ENCODE assay signal across 18 cellular contexts in the genomic region with DNA sequence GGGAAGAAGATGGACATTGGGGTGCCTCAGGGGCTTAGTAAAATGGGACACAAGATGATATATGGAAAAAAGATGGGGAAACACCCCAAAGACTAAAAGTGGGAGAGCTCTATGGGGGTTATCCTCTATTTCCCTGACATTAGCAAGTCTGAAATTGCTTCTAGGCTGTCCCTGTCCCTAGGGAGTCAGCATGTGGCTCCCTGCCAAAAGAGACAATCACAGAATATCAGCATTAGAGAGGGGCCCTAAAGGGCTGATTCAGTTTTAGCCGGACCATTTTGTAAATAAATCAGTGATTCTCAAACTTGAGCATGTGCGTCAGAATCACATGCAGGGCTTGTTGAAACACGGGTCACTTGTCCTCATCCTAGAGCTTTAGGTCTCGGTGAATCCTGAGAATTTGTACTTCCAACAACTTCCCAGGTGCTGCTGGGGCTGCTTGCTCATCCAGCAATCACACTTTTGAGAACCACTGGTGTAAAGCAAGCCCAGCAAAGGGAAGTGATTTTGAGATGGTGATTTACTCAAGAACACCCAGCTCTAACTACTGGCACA.
"Had no signal": no experiment of that assay in that cellular context is flagged by ENCODE, and none has a peak within 500 bp of the region (broad histone marks: within the 10 kb centered on the region; RNA-seq: fewer than 3 reads in every experiment).

No MANE protein-coding gene starts in this region.

- FAIRE-seq: colon had no signal

- ATAC-seq: activated T-helper 17 cell treated with anti-CD3 and anti-CD28 coated beads, Interleukin-2, amount 50 U/mL, for 72 hours; left lobe of liver; natural killer cell treated with Interleukin-12 subunit alpha and Interleukin-12 subunit beta and Interleukin-15 and Interleukin-18, amount 100 ng/mL, for 72 hours; stimulated activated effector memory CD8-positive, alpha-beta T cell treated with anti-CD3 and anti-CD28 coated beads, Interleukin-12 subunit alpha, Interleukin-12 subunit beta, amount 100 ng/mL, for 72 hours; T-cell had no signal

- H3K4me3 ChIP-seq: ascending aorta, heart right ventricle, transverse colon, vagina had no signal

- H3K36me3 ChIP-seq: transverse colon, vagina had no signal

- H3K9me3 ChIP-seq: ascending aorta, heart right ventricle, transverse colon, vagina had no signal

- H3K27ac ChIP-seq: ascending aorta, transverse colon, vagina had no signal

- DNase-seq: activated naive CD4-positive, alpha-beta T cell treated with Interleukin-2 at 50 U/mL for 16 hours; activated T-cell treated with anti-CD3 and anti-CD28 coated beads for 4 hours; foreskin melanocyte; islet precursor cell; retina; stimulated activated CD4-positive, alpha-beta T cell treated with anti-CD3 and anti-CD28 coated beads, Interleukin-12 subunit alpha, Interleukin-12 subunit beta, amount 100 ng/mL, for 4 hours; stimulated activated CD4-positive, alpha-beta T cell treated with anti-CD3 and anti-CD28 coated beads, Interleukin-2, amount 100 ng/mL, for 24 hours; T-cell; T-helper 9 cell; transverse colon had no signal

- H3K27me3 ChIP-seq: ascending aorta, heart right ventricle, transverse colon, vagina had no signal

- H3K4me1 ChIP-seq: ascending aorta, transverse colon, vagina had no signal
